In the genomic region with DNA sequence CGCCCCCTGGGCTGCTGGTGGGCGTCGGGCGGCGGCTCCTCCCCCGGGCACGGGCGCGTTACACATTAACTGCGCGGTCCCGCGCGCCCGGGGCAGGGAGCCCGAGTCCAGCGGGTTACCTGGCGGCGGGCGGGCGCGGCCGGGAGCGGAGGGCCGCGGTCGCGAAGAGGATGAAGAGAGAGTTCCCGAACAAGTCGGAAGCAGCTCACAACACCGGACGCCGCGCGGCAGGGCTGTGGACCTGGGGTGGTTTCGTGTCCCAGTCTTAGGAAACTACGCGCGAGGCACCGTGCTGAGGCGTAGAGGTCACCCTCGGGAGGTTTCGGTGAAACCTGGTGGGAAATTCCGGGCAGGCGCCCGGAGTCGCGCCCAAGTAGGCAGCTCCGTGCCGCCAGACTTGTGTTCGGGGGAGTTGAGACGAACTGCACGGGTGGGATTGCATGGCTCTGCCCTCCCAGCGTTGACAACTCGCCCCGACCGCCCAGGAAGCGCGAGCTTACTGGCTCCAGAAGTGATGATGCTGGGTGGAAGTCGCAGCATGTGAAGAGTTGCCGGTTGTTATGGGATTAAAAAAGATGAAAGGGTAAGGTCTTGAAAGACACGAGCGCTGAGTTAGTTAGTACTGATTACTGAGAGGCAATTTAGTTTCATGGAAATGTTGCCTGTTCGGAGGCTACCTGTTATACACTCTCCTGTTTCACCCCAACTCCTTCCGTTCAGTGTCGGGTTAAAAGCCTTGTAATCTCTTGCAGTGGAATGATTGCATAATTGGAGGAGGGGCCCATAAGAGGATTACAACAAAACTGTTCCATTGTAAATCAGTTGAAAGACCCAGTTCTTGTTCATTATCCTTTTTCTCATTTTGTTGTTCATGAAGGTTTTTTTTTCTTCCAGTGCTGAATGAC, we compare ENCODE assay signal across 1 cellular context.
TF ChIP-seq lines count a peak whose summit lies in the region.

No MANE protein-coding gene starts in this region.

TF ChIP-seq in HepG2, 621 proteins besides CTCF, POLR2A, EP300 and RAD21 (continues in another document):
- peak; percentile 56 for TF ChIP-seq SAP130 (CRISPR knock-in tag; IDR thresholded peaks at IDR 0.05; ENCODE audit: low read depth)
- TF ChIP-seq, protein P1, sequence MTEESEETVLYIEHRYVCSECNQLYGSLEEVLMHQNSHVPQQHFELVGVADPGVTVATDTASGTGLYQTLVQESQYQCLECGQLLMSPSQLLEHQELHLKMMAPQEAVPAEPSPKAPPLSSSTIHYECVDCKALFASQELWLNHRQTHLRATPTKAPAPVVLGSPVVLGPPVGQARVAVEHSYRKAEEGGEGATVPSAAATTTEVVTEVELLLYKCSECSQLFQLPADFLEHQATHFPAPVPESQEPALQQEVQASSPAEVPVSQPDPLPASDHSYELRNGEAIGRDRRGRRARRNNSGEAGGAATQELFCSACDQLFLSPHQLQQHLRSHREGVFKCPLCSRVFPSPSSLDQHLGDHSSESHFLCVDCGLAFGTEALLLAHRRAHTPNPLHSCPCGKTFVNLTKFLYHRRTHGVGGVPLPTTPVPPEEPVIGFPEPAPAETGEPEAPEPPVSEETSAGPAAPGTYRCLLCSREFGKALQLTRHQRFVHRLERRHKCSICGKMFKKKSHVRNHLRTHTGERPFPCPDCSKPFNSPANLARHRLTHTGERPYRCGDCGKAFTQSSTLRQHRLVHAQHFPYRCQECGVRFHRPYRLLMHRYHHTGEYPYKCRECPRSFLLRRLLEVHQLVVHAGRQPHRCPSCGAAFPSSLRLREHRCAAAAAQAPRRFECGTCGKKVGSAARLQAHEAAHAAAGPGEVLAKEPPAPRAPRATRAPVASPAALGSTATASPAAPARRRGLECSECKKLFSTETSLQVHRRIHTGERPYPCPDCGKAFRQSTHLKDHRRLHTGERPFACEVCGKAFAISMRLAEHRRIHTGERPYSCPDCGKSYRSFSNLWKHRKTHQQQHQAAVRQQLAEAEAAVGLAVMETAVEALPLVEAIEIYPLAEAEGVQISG (CRISPR knock-in tag; IDR thresholded peaks at IDR 0.05) = peak; percentile 20; the same call in 1 of the 2 replicates
- TF ChIP-seq, protein P2, sequence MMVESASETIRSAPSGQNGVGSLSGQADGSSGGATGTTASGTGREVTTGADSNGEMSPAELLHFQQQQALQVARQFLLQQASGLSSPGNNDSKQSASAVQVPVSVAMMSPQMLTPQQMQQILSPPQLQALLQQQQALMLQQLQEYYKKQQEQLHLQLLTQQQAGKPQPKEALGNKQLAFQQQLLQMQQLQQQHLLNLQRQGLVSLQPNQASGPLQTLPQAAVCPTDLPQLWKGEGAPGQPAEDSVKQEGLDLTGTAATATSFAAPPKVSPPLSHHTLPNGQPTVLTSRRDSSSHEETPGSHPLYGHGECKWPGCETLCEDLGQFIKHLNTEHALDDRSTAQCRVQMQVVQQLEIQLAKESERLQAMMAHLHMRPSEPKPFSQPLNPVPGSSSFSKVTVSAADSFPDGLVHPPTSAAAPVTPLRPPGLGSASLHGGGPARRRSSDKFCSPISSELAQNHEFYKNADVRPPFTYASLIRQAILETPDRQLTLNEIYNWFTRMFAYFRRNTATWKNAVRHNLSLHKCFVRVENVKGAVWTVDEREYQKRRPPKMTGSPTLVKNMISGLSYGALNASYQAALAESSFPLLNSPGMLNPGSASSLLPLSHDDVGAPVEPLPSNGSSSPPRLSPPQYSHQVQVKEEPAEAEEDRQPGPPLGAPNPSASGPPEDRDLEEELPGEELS (CRISPR knock-in tag; IDR thresholded peaks at IDR 0.05) = peak; percentile 22; the same call in 1 of the 2 replicates
- peak; percentile 26; the same call in 1 of the 2 replicates for TF ChIP-seq KLF11 (CRISPR knock-in tag; IDR thresholded peaks at IDR 0.05)
- TF ChIP-seq PHF8 (CRISPR knock-in tag; IDR thresholded peaks at IDR 0.05) = peak; percentile 61; the same call in 1 of the 2 replicates
- TF ChIP-seq MTF2 (CRISPR knock-in tag; IDR thresholded peaks at IDR 0.05; ENCODE audit: borderline replicate concordance) = 0 out of 2 replicates have a peak, but pooled peaks have one; percentile 83
- peak; percentile 50; the same call in 1 of the 2 replicates for TF ChIP-seq PHF21A (CRISPR knock-in tag; IDR thresholded peaks at IDR 0.05)
- TF ChIP-seq, protein P3, sequence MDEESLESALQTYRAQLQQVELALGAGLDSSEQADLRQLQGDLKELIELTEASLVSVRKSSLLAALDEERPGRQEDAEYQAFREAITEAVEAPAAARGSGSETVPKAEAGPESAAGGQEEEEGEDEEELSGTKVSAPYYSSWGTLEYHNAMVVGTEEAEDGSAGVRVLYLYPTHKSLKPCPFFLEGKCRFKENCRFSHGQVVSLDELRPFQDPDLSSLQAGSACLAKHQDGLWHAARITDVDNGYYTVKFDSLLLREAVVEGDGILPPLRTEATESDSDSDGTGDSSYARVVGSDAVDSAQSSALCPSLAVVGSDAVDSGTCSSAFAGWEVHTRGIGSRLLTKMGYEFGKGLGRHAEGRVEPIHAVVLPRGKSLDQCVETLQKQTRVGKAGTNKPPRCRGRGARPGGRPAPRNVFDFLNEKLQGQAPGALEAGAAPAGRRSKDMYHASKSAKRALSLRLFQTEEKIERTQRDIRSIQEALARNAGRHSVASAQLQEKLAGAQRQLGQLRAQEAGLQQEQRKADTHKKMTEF (CRISPR knock-in tag; IDR thresholded peaks at IDR 0.05) = peak; percentile 26; the same call in 1 of the 2 replicates
- 0 out of 4 replicates have a peak, but pooled peaks of 1 of the 2 experiments have one; percentile 57 for TF ChIP-seq KLF16 (CRISPR knock-in tag; IDR thresholded peaks at IDR 0.05)
- 0 out of 2 replicates have a peak, but pooled peaks have one; percentile 31 for TF ChIP-seq ZNF292 (CRISPR knock-in tag; IDR thresholded peaks at IDR 0.05; ENCODE audit: borderline replicate concordance, low read depth)
- TF ChIP-seq KMT2B (CRISPR knock-in tag; IDR thresholded peaks at IDR 0.05) = peak; percentile 62
- no peak for TF ChIP-seq ZNF607 (CRISPR knock-in tag; IDR thresholded peaks at IDR 0.05; ENCODE audit: borderline replicate concordance)
- TF ChIP-seq ZNF501 (CRISPR knock-in tag; IDR thresholded peaks at IDR 0.05) = 0 out of 2 replicates have a peak, but pooled peaks have one; percentile 29
- TF ChIP-seq, protein P4, sequence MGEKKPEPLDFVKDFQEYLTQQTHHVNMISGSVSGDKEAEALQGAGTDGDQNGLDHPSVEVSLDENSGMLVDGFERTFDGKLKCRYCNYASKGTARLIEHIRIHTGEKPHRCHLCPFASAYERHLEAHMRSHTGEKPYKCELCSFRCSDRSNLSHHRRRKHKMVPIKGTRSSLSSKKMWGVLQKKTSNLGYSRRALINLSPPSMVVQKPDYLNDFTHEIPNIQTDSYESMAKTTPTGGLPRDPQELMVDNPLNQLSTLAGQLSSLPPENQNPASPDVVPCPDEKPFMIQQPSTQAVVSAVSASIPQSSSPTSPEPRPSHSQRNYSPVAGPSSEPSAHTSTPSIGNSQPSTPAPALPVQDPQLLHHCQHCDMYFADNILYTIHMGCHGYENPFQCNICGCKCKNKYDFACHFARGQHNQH (CRISPR knock-in tag; IDR thresholded peaks at IDR 0.05) = 0 out of 2 replicates have a peak, but pooled peaks have one; percentile 21
- peak; percentile 44; the same call in 1 of the 2 replicates for TF ChIP-seq ZNF12 (CRISPR knock-in tag; IDR thresholded peaks at IDR 0.05)
- TF ChIP-seq TBX2 (CRISPR knock-in tag; IDR thresholded peaks at IDR 0.05; ENCODE audit: borderline replicate concordance) = peak; percentile 55
- TF ChIP-seq FOXC1 (CRISPR knock-in tag; IDR thresholded peaks at IDR 0.05; ENCODE audit: borderline replicate concordance) = peak; percentile 62; the same call in 1 of the 2 replicates
- 0 out of 2 replicates have a peak, but pooled peaks have one; percentile 11 for TF ChIP-seq ZNF788 (CRISPR knock-in tag; IDR thresholded peaks at IDR 0.05; ENCODE audit: borderline replicate concordance)
- no peak; the same call in 1 of the 2 replicates for TF ChIP-seq SALL1 (CRISPR knock-in tag; IDR thresholded peaks at IDR 0.05)
- TF ChIP-seq ASH2L (IDR thresholded peaks at IDR 0.05; ENCODE audit: insufficient read length, low read depth, low read length) = peak; percentile 57
- TF ChIP-seq ZNF556 (CRISPR knock-in tag; IDR thresholded peaks at IDR 0.05; ENCODE audit: borderline replicate concordance) = peak; percentile 20; the same call in 1 of the 2 replicates
- TF ChIP-seq ZFY (CRISPR knock-in tag; IDR thresholded peaks at IDR 0.05) = 0 out of 2 replicates have a peak, but pooled peaks have one; percentile 16
- TF ChIP-seq YY1 (IDR thresholded peaks at IDR 0.05; ENCODE audit: insufficient read depth, insufficient replicate concordance, low read depth, low read length) = peak; percentile 20
- TF ChIP-seq SOX13 (IDR thresholded peaks at IDR 0.05) = no peak
- TF ChIP-seq SOX13 (CRISPR knock-in tag; conservative IDR thresholded peaks at IDR 0.05 in 1 of 2, IDR thresholded peaks at IDR 0.05 in 1 of 2) = peak in 1 of 2 experiments; percentile 81; a peak in 2 of 4 replicates
- TF ChIP-seq, protein P5, sequence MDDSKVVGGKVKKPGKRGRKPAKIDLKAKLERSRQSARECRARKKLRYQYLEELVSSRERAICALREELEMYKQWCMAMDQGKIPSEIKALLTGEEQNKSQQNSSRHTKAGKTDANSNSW (CRISPR knock-in tag; IDR thresholded peaks at IDR 0.05; ENCODE audit: borderline replicate concordance) = no peak
- peak; percentile 39; the same call in 1 of the 2 replicates for TF ChIP-seq PITX1 (CRISPR knock-in tag; IDR thresholded peaks at IDR 0.05)
- TF ChIP-seq POGZ (CRISPR knock-in tag; IDR thresholded peaks at IDR 0.05) = 0 out of 2 replicates have a peak, but pooled peaks have one; percentile 5
- TF ChIP-seq, protein P6, sequence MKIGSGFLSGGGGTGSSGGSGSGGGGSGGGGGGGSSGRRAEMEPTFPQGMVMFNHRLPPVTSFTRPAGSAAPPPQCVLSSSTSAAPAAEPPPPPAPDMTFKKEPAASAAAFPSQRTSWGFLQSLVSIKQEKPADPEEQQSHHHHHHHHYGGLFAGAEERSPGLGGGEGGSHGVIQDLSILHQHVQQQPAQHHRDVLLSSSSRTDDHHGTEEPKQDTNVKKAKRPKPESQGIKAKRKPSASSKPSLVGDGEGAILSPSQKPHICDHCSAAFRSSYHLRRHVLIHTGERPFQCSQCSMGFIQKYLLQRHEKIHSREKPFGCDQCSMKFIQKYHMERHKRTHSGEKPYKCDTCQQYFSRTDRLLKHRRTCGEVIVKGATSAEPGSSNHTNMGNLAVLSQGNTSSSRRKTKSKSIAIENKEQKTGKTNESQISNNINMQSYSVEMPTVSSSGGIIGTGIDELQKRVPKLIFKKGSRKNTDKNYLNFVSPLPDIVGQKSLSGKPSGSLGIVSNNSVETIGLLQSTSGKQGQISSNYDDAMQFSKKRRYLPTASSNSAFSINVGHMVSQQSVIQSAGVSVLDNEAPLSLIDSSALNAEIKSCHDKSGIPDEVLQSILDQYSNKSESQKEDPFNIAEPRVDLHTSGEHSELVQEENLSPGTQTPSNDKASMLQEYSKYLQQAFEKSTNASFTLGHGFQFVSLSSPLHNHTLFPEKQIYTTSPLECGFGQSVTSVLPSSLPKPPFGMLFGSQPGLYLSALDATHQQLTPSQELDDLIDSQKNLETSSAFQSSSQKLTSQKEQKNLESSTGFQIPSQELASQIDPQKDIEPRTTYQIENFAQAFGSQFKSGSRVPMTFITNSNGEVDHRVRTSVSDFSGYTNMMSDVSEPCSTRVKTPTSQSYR (CRISPR knock-in tag; IDR thresholded peaks at IDR 0.05; ENCODE audit: borderline replicate concordance) = 0 out of 2 replicates have a peak, but pooled peaks have one; percentile 28
- TF ChIP-seq NR2F6 (IDR thresholded peaks at IDR 0.05) = no peak
- TF ChIP-seq NR2F6 (CRISPR knock-in tag; IDR thresholded peaks at IDR 0.05) = 0 out of 2 replicates have a peak, but pooled peaks have one; percentile 20
- TF ChIP-seq ZNF543 (CRISPR knock-in tag; IDR thresholded peaks at IDR 0.05) = peak; percentile 70; the same call in 1 of the 2 replicates
- 0 out of 2 replicates have a peak, but pooled peaks have one; percentile 57 for TF ChIP-seq SATB2 (CRISPR knock-in tag; IDR thresholded peaks at IDR 0.05)
- TF ChIP-seq KDM5A (IDR thresholded peaks at IDR 0.05; ENCODE audit: borderline replicate concordance, low read length) = 0 out of 2 replicates have a peak, but pooled peaks have one; percentile 18
- TF ChIP-seq STAG1 (CRISPR knock-in tag; IDR thresholded peaks at IDR 0.05) = no peak
- TF ChIP-seq ZNF331 (CRISPR knock-in tag; IDR thresholded peaks at IDR 0.05) = peak; percentile 41; the same call in 1 of the 2 replicates
- TF ChIP-seq, protein P7, sequence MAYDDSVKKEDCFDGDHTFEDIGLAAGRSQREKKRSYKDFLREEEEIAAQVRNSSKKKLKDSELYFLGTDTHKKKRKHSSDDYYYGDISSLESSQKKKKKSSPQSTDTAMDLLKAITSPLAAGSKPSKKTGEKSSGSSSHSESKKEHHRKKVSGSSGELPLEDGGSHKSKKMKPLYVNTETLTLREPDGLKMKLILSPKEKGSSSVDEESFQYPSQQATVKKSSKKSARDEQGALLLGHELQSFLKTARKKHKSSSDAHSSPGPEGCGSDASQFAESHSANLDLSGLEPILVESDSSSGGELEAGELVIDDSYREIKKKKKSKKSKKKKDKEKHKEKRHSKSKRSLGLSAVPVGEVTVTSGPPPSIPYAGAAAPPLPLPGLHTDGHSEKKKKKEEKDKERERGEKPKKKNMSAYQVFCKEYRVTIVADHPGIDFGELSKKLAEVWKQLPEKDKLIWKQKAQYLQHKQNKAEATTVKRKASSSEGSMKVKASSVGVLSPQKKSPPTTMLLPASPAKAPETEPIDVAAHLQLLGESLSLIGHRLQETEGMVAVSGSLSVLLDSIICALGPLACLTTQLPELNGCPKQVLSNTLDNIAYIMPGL (CRISPR knock-in tag; IDR thresholded peaks at IDR 0.05; ENCODE audit: borderline replicate concordance in 1 of 2, low read depth in 1 of 2) = peak in 1 of 2 experiments; percentile 34; a peak in 1 of 4 replicates
- no peak for TF ChIP-seq ZNF496 (CRISPR knock-in tag; IDR thresholded peaks at IDR 0.05; ENCODE audit: insufficient replicate concordance)
- TF ChIP-seq BHLHE40 (IDR thresholded peaks at IDR 0.05; ENCODE audit: low read length) = 0 out of 2 replicates have a peak, but pooled peaks have one; percentile 17
- TF ChIP-seq, protein P8, sequence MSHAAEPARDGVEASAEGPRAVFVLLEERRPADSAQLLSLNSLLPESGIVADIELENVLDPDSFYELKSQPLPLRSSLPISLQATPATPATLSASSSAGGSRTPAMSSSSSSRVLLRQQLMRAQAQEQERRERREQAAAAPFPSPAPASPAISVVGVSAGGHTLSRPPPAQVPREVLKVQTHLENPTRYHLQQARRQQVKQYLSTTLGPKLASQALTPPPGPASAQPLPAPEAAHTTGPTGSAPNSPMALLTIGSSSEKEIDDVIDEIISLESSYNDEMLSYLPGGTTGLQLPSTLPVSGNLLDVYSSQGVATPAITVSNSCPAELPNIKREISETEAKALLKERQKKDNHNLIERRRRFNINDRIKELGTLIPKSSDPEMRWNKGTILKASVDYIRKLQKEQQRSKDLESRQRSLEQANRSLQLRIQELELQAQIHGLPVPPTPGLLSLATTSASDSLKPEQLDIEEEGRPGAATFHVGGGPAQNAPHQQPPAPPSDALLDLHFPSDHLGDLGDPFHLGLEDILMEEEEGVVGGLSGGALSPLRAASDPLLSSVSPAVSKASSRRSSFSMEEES (CRISPR knock-in tag; IDR thresholded peaks at IDR 0.05) = peak; percentile 1; the same call in 1 of the 2 replicates
- peak; percentile 63 for TF ChIP-seq GATAD2A (CRISPR knock-in tag; IDR thresholded peaks at IDR 0.05)
